In the genomic region with DNA sequence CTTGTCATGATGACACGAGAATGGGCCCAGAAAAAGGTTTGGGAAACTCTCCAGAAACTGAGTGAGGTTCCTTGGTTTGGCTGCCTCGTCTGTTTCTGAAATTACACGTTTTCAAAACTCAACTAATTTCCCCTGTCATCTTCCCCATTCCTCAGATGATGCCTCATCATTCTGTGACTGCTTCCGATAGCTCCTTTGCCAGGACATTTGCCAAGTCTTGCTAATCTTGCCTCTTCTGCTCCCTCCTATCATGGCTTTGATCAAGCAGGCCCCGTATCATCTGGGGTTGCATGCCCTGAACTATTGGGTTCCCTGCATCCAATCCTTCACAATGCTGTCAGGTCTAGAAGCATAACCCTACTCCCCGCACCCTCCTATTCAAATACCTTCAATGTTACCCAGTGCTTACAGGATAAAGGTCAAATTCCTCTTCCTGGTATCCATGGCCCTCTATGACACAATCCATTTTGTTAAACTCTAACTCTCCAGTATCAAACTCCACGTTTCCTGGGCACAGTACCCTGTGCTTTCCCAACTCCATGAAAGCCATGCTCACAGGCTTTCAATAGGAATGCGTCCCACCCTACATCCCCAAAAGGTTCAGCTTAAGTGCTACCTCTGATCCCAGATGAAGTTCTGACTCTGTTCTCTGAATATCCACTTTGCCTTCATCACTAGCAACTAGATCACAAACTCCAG, we compare ENCODE assay signal across 12 cellular contexts. TPM values are rescaled to one million over a fixed set of nuclear protein-coding genes. Genes with fewer than 3 reads are reported as not detected.
DNase-seq lines count a peak whose midpoint lies in the region; ATAC-seq and TF ChIP-seq lines count a peak whose summit lies in the region.
"Had no signal": no experiment of that assay in that cellular context is flagged by ENCODE, and none has a peak within 500 bp of the region (broad histone marks: within the 10 kb centered on the region; RNA-seq: fewer than 3 reads in every experiment).

No MANE protein-coding gene starts in this region.

- peak; percentile 73 for DNase-seq in AG09309 (ENCODE audit: low read depth)
- DNase-seq in M059J (ENCODE audit: low read depth): peak; percentile 96
- no peak for DNase-seq in mesenchymal stem cell
- DNase-seq in effector memory CD4-positive, alpha-beta T cell: no peak
- DNase-seq in NCI-H2029 treated with DMSO at 0.1 percent for 48 hours (lab: John Stamatoyannopoulos, UW): no peak
- DNase-seq: DND-41, NCI-H1436 treated with DMSO at 0.1 percent for 48 hours, occipital lobe had no signal

- H2AFZ ChIP-seq in mesenchymal stem cell (ENCODE audit: low read depth, low read length): no peak overlapping the region

- H3K4me3 ChIP-seq in AG09309 (ENCODE audit: control insufficient read depth, low read depth, low read length) (no peak overlapping the region), ectodermal cell (ENCODE audit: insufficient read depth, low read depth, low read length) (no peak overlapping the region), mesenchymal stem cell (ENCODE audit: insufficient read depth in 1 of 2, low read depth in 1 of 2, low read length in 2 of 2) (no peak overlapping the region)
- H3K4me3 ChIP-seq in effector memory CD4-positive, alpha-beta T cell (ENCODE audit: insufficient read depth, low read depth, low read length, poor library complexity, severe bottlenecking): no peak overlapping the region
- H3K4me3 ChIP-seq: Peyer's patch had no signal

- H3K9ac ChIP-seq in mesenchymal stem cell (ENCODE audit: low read length): peak overlapping the region; percentile 71

- H3K36me3 ChIP-seq in ectodermal cell (ENCODE audit: control insufficient read depth, insufficient read depth, low read length) (peaks cover 51% of the 10 kb centered on the region), mesenchymal stem cell (ENCODE audit: control insufficient read depth in 1 of 2, insufficient read depth in 2 of 2, low read depth in 1 of 2, low read length in 2 of 2) (peaks cover 51 to 58% of the 10 kb centered on the region in 2 experiments)
- peaks cover 48% of the 10 kb centered on the region for H3K36me3 ChIP-seq in effector memory CD4-positive, alpha-beta T cell (ENCODE audit: control insufficient read depth, insufficient read depth, low read length)

- no peak for ATAC-seq in HG02623 (IDR thresholded peaks at IDR 0.05; ENCODE audit: unreplicated experiment)
- no peak for ATAC-seq in HG03045 (IDR thresholded peaks at IDR 0.05; ENCODE audit: unreplicated experiment)

- no peak overlapping the region for H2BK120ac ChIP-seq in mesenchymal stem cell (ENCODE audit: low read depth, low read length)

- 82% methylated on average over 8 of the region's 8 CpGs for WGBS in ectodermal cell, 2 experiments
- WGBS in mesenchymal stem cell: 96% methylated on average over 8 of the region's 8 CpGs

- H2BK15ac ChIP-seq in mesenchymal stem cell (ENCODE audit: low read depth, poor library complexity, severe bottlenecking): no peak overlapping the region

- no peak overlapping the region for H3K4ac ChIP-seq in mesenchymal stem cell (ENCODE audit: low read depth in 1 of 2, low read length in 2 of 2)

- H3K9me3 ChIP-seq in ectodermal cell (ENCODE audit: control insufficient read depth, low read length) (no peaks in the 10 kb centered on the region), mesenchymal stem cell (ENCODE audit: control insufficient read depth, low read length) (no peaks in the 10 kb centered on the region)
- no peaks in the 10 kb centered on the region for H3K9me3 ChIP-seq in effector memory CD4-positive, alpha-beta T cell (ENCODE audit: control insufficient read depth, low read length)
- H3K9me3 ChIP-seq: Peyer's patch had no signal

- no peak overlapping the region for H3K18ac ChIP-seq in mesenchymal stem cell (ENCODE audit: low read depth in 1 of 2, low read length in 2 of 2)

- H3K14ac ChIP-seq in mesenchymal stem cell (ENCODE audit: low read length in 2 of 2): no peak overlapping the region

- no peak overlapping the region for H4K8ac ChIP-seq in mesenchymal stem cell (ENCODE audit: low read length)

- peak overlapping the region; percentile 16 for H3K27ac ChIP-seq in ectodermal cell (ENCODE audit: insufficient read depth, low read depth, low read length, poor library complexity, severe bottlenecking)
- H3K27ac ChIP-seq in mesenchymal stem cell (ENCODE audit: low read length, poor library complexity, severe bottlenecking): peak overlapping the region; percentile 15
- no peak overlapping the region for H3K27ac ChIP-seq in effector memory CD4-positive, alpha-beta T cell (ENCODE audit: insufficient read depth, low read length, poor library complexity, severe bottlenecking)

- no peak overlapping the region for H2BK5ac ChIP-seq in mesenchymal stem cell (ENCODE audit: low read depth, low read length, poor library complexity, severe bottlenecking)

- H3K4me2 ChIP-seq in mesenchymal stem cell (ENCODE audit: low read length, poor library complexity, severe bottlenecking): no peak overlapping the region

- no peak overlapping the region for H4K91ac ChIP-seq in mesenchymal stem cell (ENCODE audit: low read length)

- no peak overlapping the region for H2BK12ac ChIP-seq in mesenchymal stem cell (ENCODE audit: low read length in 2 of 2)

- no peaks in the 10 kb centered on the region for H3K4me1 ChIP-seq in ectodermal cell (ENCODE audit: control insufficient read depth, insufficient read depth, low read length)
- H3K4me1 ChIP-seq in mesenchymal stem cell (ENCODE audit: control insufficient read depth, insufficient read depth, low read depth, low read length): no peaks in the 10 kb centered on the region
- no peaks in the 10 kb centered on the region for H3K4me1 ChIP-seq in effector memory CD4-positive, alpha-beta T cell (ENCODE audit: control insufficient read depth, insufficient read depth, low read length, poor library complexity, severe bottlenecking)

- H2AK5ac ChIP-seq in mesenchymal stem cell (ENCODE audit: low read length, severe bottlenecking): no peak overlapping the region

- H3K27me3 ChIP-seq in ectodermal cell (ENCODE audit: control insufficient read depth, insufficient read depth, low read length, poor library complexity, severe bottlenecking) (no peaks in the 10 kb centered on the region), mesenchymal stem cell (ENCODE audit: control insufficient read depth in 1 of 2, insufficient read depth in 1 of 2, low read length in 2 of 2) (no peaks in the 10 kb centered on the region)
- H3K27me3 ChIP-seq in effector memory CD4-positive, alpha-beta T cell (replicated peaks; ENCODE audit: control insufficient read depth, insufficient read depth, low read length, poor library complexity, severe bottlenecking): no peaks in the 10 kb centered on the region
- H3K27me3 ChIP-seq: Peyer's patch had no signal

- peaks cover 27% of the 10 kb centered on the region for H3K79me1 ChIP-seq in mesenchymal stem cell (replicated peaks; ENCODE audit: low read length, poor library complexity, severe bottlenecking)

- H3K23ac ChIP-seq in mesenchymal stem cell (ENCODE audit: low read length in 2 of 2): no peak overlapping the region

- TF ChIP-seq CTCF in AG09309 (IDR thresholded peaks at IDR 0.05; ENCODE audit: control insufficient read depth, insufficient read depth, low read depth, low read length, missing control alignments): no peak

RNA-seq across cellular contexts. Expression of gene TMEM200B, which starts 22.2 kb away (rescaled TPM):
- 3.5 and 4.6 TPM in 2 replicates for total RNA-seq in M059J (2014; rRNA removed; shearing (Covaris generic))
- 1.3 TPM for polyA plus RNA-seq in ectodermal cell (2013, experiment 1 of 4)
- polyA plus RNA-seq in ectodermal cell (2013, experiment 2 of 4): 1.1 TPM
- 0.85 TPM for polyA plus RNA-seq in ectodermal cell (2013, experiment 3 of 4)
- polyA plus RNA-seq in ectodermal cell (2013, experiment 4 of 4): 1.0 TPM
- polyA plus RNA-seq in mesenchymal stem cell (2013, experiment 1 of 2): 4.3 TPM
- polyA plus RNA-seq in mesenchymal stem cell (2013, experiment 2 of 2): 4.3 TPM

RNA-seq across cellular contexts. Expression of gene SRSF4, which starts 35.8 kb away (rescaled TPM):
- 48.7 and 64.1 TPM in 2 replicates for total RNA-seq in M059J (2014; rRNA removed; shearing (Covaris generic))
- polyA plus RNA-seq in ectodermal cell (2013, experiment 1 of 4): 101 TPM
- polyA plus RNA-seq in ectodermal cell (2013, experiment 2 of 4): 95.4 TPM
- 76.3 TPM for polyA plus RNA-seq in ectodermal cell (2013, experiment 3 of 4)
- 83.7 TPM for polyA plus RNA-seq in ectodermal cell (2013, experiment 4 of 4)
- 52.4 TPM for polyA plus RNA-seq in mesenchymal stem cell (2013, experiment 1 of 2)
- polyA plus RNA-seq in mesenchymal stem cell (2013, experiment 2 of 2): 51.7 TPM

Comparison
In these comparisons a context has a peak if more than half of its experiments do, and no peak if none do; other contexts are left out.
1. DNase-seq: peak in AG09309 (single experiment) and M059J (single experiment); none in mesenchymal stem cell (single experiment), effector memory CD4-positive, alpha-beta T cell (0 of 3) and NCI-H2029 treated with DMSO at 0.1 percent for 48 hours (single experiment).